Comparison of ENCODE assay signal across 22 cellular contexts in genomic region chr6:35230950-35231349, GRCh38. TPM values are rescaled to one million over a fixed set of nuclear protein-coding genes. Genes with fewer than 3 reads are reported as not detected.
A peak's percentile ranks its signal among the peaks of the same experiment; 100 is the strongest.
DNase-seq lines count a peak whose midpoint lies in the region; ATAC-seq, FAIRE-seq and TF ChIP-seq lines count a peak whose summit lies in the region.
"Had no signal": no experiment of that assay in that cellular context is flagged by ENCODE, and none has a peak within 500 bp of the region (broad histone marks: within the 10 kb centered on the region; RNA-seq: fewer than 3 reads in every experiment).

No MANE protein-coding gene starts in this region.

- H3K27me3 ChIP-seq in colonic mucosa: no peaks in the 10 kb centered on the region
- H3K27me3 ChIP-seq: esophagus squamous epithelium had no signal

- TF ChIP-seq CTCF in LNCaP clone FGC (IDR thresholded peaks at IDR 0.05; ENCODE audit: control insufficient read depth, extremely low read depth, insufficient read depth): no peak
- TF ChIP-seq CTCF in colonic mucosa (IDR thresholded peaks at IDR 0.05): no peak

- no peak for TF ChIP-seq POLR2A in GM12892 (IDR thresholded peaks at IDR 0.05; ENCODE audit: low read depth, low read length)

- H3K9me3 ChIP-seq in colonic mucosa: no peaks in the 10 kb centered on the region
- H3K9me3 ChIP-seq: esophagus squamous epithelium had no signal

- no peak for ATAC-seq in GM18868 (IDR thresholded peaks at IDR 0.05; ENCODE audit: unreplicated experiment)
- ATAC-seq in stimulated activated naive CD8-positive, alpha-beta T cell treated with anti-CD3 and anti-CD28 coated beads, Interleukin-15, Interleukin-2, amounts not matched to agents 100 U/mL and 50 U/mL, for 24 hours: no peak
- ATAC-seq: GM12878; HCT116; natural killer cell treated with Interleukin-12 subunit alpha and Interleukin-12 subunit beta and Interleukin-15 and Interleukin-18, amount 100 ng/mL, for 72 hours had no signal

- intact Hi-C loops in colonic mucosa (cut with DNase I): no loop called here

- H3K27ac ChIP-seq in colonic mucosa: no peak overlapping the region
- H3K27ac ChIP-seq: C4-2B had no signal

- FAIRE-seq in GM12892 (lab: Jason Lieb, UNC) (no peak), HTR-8/SVneo (lab: Jason Lieb, UNC) (no peak)
- FAIRE-seq: GM12878 had no signal

- no peaks in the 10 kb centered on the region for H3K4me1 ChIP-seq in colonic mucosa

- H3K4me3 ChIP-seq in LNCaP clone FGC (ENCODE audit: low read depth, low read length): no peak overlapping the region
- H3K4me3 ChIP-seq in colonic mucosa: no peak overlapping the region
- H3K4me3 ChIP-seq: esophagus squamous epithelium, GM12878 had no signal

- no peaks in the 10 kb centered on the region for H3K36me3 ChIP-seq in colonic mucosa
- H3K36me3 ChIP-seq: esophagus squamous epithelium had no signal

- peak; percentile 17 for DNase-seq in LNCaP clone FGC (ENCODE audit: low read depth)
- peak; percentile 29 for DNase-seq in colonic mucosa
- DNase-seq in hypothalamus (lab: John Stamatoyannopoulos, UW): peak in 26 of 51 donors; percentile 4 to 58 (median 22)
- DNase-seq in putamen (ENCODE audit: low spot score): peak; percentile 13
- no peak for DNase-seq in GM12892 (ENCODE audit: insufficient read length)
- no peak for DNase-seq in HTR-8/SVneo (ENCODE audit: insufficient read length, low spot score)
- DNase-seq in stimulated activated naive CD8-positive, alpha-beta T cell treated with anti-CD3 and anti-CD28 coated beads, Interleukin-15, Interleukin-2, amounts not matched to agents 100 U/mL and 50 U/mL, for 24 hours: no peak
- DNase-seq: ACHN; activated naive CD8-positive, alpha-beta T cell treated with anti-CD3 and anti-CD28 coated beads, Interleukin-2, amount 10 ng/mL, durations not matched to agents 7 days and 5 days; DMS 273 treated with DMSO at 0.1 percent for 48 hours; esophagus squamous epithelium; immature natural killer cell; mammary epithelial cell; NCI-H1694 treated with DMSO at 0.1 percent for 48 hours; RPMI8226; stimulated activated CD4-positive, alpha-beta T cell treated with anti-CD3 and anti-CD28 coated beads, Interleukin-4, amount 100 ng/mL, for 4 hours; T-helper 9 cell had no signal

- H3K9ac ChIP-seq in colonic mucosa (ENCODE audit: low read depth in 2 of 2, low read length in 2 of 2): no peak overlapping the region

RNA-seq across cellular contexts. Expression of gene SCUBE3, which starts 17.2 kb away (rescaled TPM):
- total RNA-seq in colonic mucosa: under 1 TPM; 0.20 to 0.74 TPM
- 0.25 TPM for polyA plus RNA-seq in GM12892 (2012; ENCODE audit: missing spikeins)

RNA-seq across cellular contexts. Expression of gene ZNF76, which starts 28.6 kb away (rescaled TPM):
- total RNA-seq in colonic mucosa: 10 to 100 TPM; 20.3 to 33.8 TPM
- polyA plus RNA-seq in GM12892 (2012; ENCODE audit: missing spikeins): 21.7 TPM

Comparison
In these comparisons a context has a peak if more than half of its experiments do, and no peak if none do; other contexts are left out.
1. DNase-seq: peak in LNCaP clone FGC (single experiment), colonic mucosa (single experiment), hypothalamus (26 of 51) and putamen (single experiment); none in GM12892 (single experiment), HTR-8/SVneo (single experiment) and stimulated activated naive CD8-positive, alpha-beta T cell treated with anti-CD3 and anti-CD28 coated beads, Interleukin-15, Interleukin-2, amounts not matched to agents 100 U/mL and 50 U/mL, for 24 hours (single experiment).